ENCODE assay signal across 9 cellular contexts in the genomic region with DNA sequence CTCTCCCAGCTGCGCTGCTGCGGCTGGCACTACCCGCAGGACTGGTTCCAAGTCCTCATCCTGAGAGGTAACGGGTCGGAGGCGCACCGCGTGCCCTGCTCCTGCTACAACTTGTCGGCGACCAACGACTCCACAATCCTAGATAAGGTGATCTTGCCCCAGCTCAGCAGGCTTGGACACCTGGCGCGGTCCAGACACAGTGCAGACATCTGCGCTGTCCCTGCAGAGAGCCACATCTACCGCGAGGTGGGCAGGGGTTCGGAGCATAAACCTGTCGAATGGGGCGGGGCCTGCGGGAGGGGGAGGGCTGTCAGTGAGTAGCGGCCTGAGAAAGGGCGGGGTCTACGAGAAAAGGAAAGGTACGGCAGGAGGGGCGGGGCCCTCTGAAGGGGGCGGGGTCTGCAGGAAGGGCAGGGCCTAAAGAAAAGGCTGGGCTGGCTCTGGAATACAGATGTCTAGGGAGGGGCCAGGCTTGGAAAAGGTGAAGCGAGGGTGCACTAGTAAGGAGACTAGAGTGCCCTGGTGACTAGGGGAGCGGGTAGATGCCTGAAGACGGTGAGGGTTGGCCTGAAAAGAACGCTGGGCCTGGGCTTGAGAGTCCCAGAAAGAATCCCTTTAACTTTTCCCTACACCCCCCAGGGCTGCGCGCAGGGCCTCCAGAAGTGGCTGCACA. TPM values are rescaled to one million over a fixed set of nuclear protein-coding genes. Genes with fewer than 3 reads are reported as not detected.
DNase-seq lines count a peak whose midpoint lies in the region; ATAC-seq and TF ChIP-seq lines count a peak whose summit lies in the region.
"Had no signal": no experiment of that assay in that cellular context is flagged by ENCODE, and none has a peak within 500 bp of the region (broad histone marks: within the 10 kb centered on the region; RNA-seq: fewer than 3 reads in every experiment).

No MANE protein-coding gene starts in this region.

- peaks cover 20% of the 10 kb centered on the region for H3K4me1 Mint-ChIP-seq in nephron

- peaks cover 12% of the 10 kb centered on the region for H3K27me3 Mint-ChIP-seq in nephron (ENCODE audit: low read depth)

- intact Hi-C loops in Panc1 (cut with micrococcal nuclease; ENCODE audit: unreplicated experiment): no loop called here

- CTCF ChIA-PET in Panc1 (lab: Charles Lee): interaction anchor here (0.7 kb wide), 1 partner anchor 52 kb away, joined by 3 read pairs; no protein-coding TSS in a partner anchor

- H3K4me3 ChIP-seq in Panc1 (ENCODE audit: low read depth in 2 of 2, low read length in 2 of 2): peak overlapping the region; percentile 33 to 64
- peak overlapping the region; percentile 6 for H3K4me3 ChIP-seq in fibroblast of mammary gland (ENCODE audit: control insufficient read depth, low read depth, low read length)

- H3K36me3 ChIP-seq in Panc1 (ENCODE audit: control insufficient read depth, insufficient read depth, low read length): no peaks in the 10 kb centered on the region

- TF ChIP-seq POLR2A in GM19193 (IDR thresholded peaks at IDR 0.05; ENCODE audit: extremely low read depth, insufficient read depth, insufficient read length): peak; percentile 39

- TF ChIP-seq CTCF in Panc1 (IDR thresholded peaks at IDR 0.05) (no peak), fibroblast of mammary gland (conservative IDR thresholded peaks at IDR 0.05; ENCODE audit: control insufficient read depth, insufficient read depth, low read depth, low read length) (no peak), nephron (IDR thresholded peaks at IDR 0.05; ENCODE audit: unreplicated experiment in 3 of 3) (no peak)

- H3K4me1 ChIP-seq in Panc1 (ENCODE audit: control insufficient read depth, insufficient read depth, low read length): peaks cover 3% of the 10 kb centered on the region; the same call in 1 of the 2 replicates

- H3K4me3 Mint-ChIP-seq in nephron: peak overlapping the region; percentile 78 to 81 (median 79)

- H3K27ac Mint-ChIP-seq in nephron: peak overlapping the region; percentile 50 to 95 (median 58)

- DNase-seq in Panc1 (ENCODE audit: low read depth, low spot score): no peak
- no peak for DNase-seq in fibroblast of mammary gland (ENCODE audit: low read depth)
- DNase-seq in NK-92 (lab: John Stamatoyannopoulos, UW; ENCODE audit: unreplicated experiment): no peak
- no peak for DNase-seq in NOMO-1 (lab: John Stamatoyannopoulos, UW; ENCODE audit: unreplicated experiment in 2 of 2)
- no peak for DNase-seq in DMS79 treated with DMSO at 0.1 percent for 48 hours (lab: John Stamatoyannopoulos, UW)
- DNase-seq in NCI-H1694 (lab: John Stamatoyannopoulos, UW): no peak

- no peaks in the 10 kb centered on the region for H3K9me3 ChIP-seq in Panc1 (ENCODE audit: control insufficient read depth, insufficient read depth, low read depth, low read length)

- H3K36me3 Mint-ChIP-seq in nephron (ENCODE audit: low read depth): peaks cover 36% of the 10 kb centered on the region

- no peaks in the 10 kb centered on the region for H3K9me3 Mint-ChIP-seq in nephron

- no TSS peak for BruUV-seq in Panc1 (replicated peaks; lab: Mats Ljungman, UMichigan)

- POLR2A ChIA-PET in Panc1 (lab: Charles Lee): no interaction called here

- H3K27ac ChIP-seq in Panc1 (ENCODE audit: low read length): no peak overlapping the region

- in situ Hi-C loops in Panc1 (cut with HindIII; ENCODE audit: low pct_unique_long_range_greater_than_20kb, low sequenced_read_pairs): no loop called here

- peak; percentile 66 for ATAC-seq in Panc1

- no peaks in the 10 kb centered on the region for H3K27me3 ChIP-seq in Panc1 (ENCODE audit: control insufficient read depth, insufficient read depth, low read length)

RNA-seq across cellular contexts. Expression of a gene that starts 3.6 kb away (rescaled TPM):
- total RNA-seq in Panc1 (2021; ENCODE audit: unreplicated experiment): 0.33 TPM
- 10.0 TPM for polyA plus RNA-seq in Panc1 (2012; ENCODE audit: insufficient read length)
- total RNA-seq: RPMI7951 had no signal

RNA-seq across cellular contexts. Expression of a gene that starts 13.8 kb away (rescaled TPM):
- total RNA-seq in Panc1 (2021; ENCODE audit: unreplicated experiment): 1.3 TPM
- 0.19 TPM for polyA plus RNA-seq in Panc1 (2012; ENCODE audit: insufficient read length)

RNA-seq across cellular contexts. Expression of a gene that starts 23.4 kb away (rescaled TPM):
- 31.9 TPM for total RNA-seq in Panc1 (2021; ENCODE audit: unreplicated experiment)
- polyA plus RNA-seq in Panc1 (2012; ENCODE audit: insufficient read length): 48.2 TPM

RNA-seq across cellular contexts. Expression of a gene that starts 24.9 kb away (rescaled TPM):
- 0.95 TPM for total RNA-seq in Panc1 (2021; ENCODE audit: unreplicated experiment)
- polyA plus RNA-seq in Panc1 (2012; ENCODE audit: insufficient read length): 2.8 TPM

RNA-seq across cellular contexts. Expression of a gene that starts 49.2 kb away (rescaled TPM):
- not detected for total RNA-seq in Panc1 (2021; ENCODE audit: unreplicated experiment)
- polyA plus RNA-seq in Panc1 (2012; ENCODE audit: insufficient read length): 0.29 TPM
- total RNA-seq: RPMI7951 had no signal
